In the genomic region with DNA sequence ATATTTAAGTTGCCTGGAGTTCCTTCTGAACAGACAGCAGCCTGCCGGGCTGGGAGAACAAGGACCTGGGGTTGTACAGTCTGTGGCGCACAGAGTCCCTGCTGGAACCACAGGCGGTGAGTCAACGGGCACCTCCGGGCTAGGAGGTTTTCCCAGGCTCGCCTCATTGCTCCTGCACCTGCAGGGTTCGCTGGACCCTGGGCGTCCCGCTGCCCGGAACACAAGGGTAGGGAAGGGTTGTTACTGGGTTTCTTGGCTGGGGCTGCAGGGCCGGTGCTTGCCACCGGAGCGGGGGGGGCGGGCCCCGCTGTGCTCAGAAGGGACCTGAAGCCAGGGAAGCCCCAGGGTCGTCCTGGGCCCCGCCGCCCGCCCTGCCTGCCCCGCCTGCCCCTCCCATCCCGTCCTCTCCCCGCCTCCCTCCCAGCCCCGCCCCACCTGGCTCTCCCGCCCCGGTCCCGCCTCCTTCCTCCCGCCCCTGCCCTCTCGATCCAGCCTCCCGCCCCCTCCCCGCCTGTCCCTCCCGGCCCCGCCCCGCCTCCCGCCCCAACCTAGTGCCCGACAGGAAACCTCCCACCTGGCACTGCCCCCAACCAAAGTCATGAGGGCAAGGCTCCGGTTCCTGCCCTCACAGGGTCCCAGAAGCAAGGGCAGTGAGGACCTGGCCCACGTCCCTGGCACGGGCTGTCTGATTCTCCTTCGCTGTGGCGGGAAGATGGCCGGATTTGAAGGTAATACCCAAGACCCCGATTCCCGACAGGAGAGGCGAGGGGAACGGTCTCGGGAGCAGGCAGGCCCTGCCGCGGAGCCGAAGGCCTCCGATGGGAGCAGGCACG, we compare ENCODE assay signal across 8 cellular contexts. TPM values are rescaled to one million over a fixed set of nuclear protein-coding genes. Genes with fewer than 3 reads are reported as not detected.
DNase-seq lines count a peak whose midpoint lies in the region; ATAC-seq and TF ChIP-seq lines count a peak whose summit lies in the region.

No MANE protein-coding gene starts in this region.

- H3K27me3 Mint-ChIP-seq in activated naive CD8-positive, alpha-beta T cell, result no peaks in the 10 kb centered on the region
- peaks cover 7% of the 10 kb centered on the region for H3K27me3 Mint-ChIP-seq in progenitor cell of endocrine pancreas

- H3K4me3 ChIP-seq in AG04450 (ENCODE audit: low read depth, low read length) (peak overlapping the region; percentile 68), heart left ventricle (peak overlapping the region; percentile 24 to 86 (median 64)), uterus (peak overlapping the region; percentile 52 to 56)

- H3K4me3 Mint-ChIP-seq in activated naive CD8-positive, alpha-beta T cell, result peak overlapping the region; percentile 80
- peak overlapping the region; percentile 81 for H3K4me3 Mint-ChIP-seq in progenitor cell of endocrine pancreas (ENCODE audit: low read depth)

- H3K27me3 ChIP-seq in AG04450 (ENCODE audit: control insufficient read depth, insufficient read depth, low read length) (no peaks in the 10 kb centered on the region), heart left ventricle (no peaks in the 10 kb centered on the region), uterus (no peaks in the 10 kb centered on the region)

- peaks cover 16% of the 10 kb centered on the region for H3K4me1 Mint-ChIP-seq in activated naive CD8-positive, alpha-beta T cell (ENCODE audit: low read depth)
- peaks cover 8% of the 10 kb centered on the region for H3K4me1 Mint-ChIP-seq in progenitor cell of endocrine pancreas (ENCODE audit: low read depth)

- CTCF ChIA-PET in AG04450 (lab: Charles Lee), result interaction anchor here (0.5 kb wide), 1 partner anchor 93 kb away, joined by 4 read pairs; no protein-coding TSS in a partner anchor

- H3K27ac Mint-ChIP-seq in activated naive CD8-positive, alpha-beta T cell, result no peak overlapping the region
- H3K27ac Mint-ChIP-seq in progenitor cell of endocrine pancreas, result peak overlapping the region; percentile 92

- H3K36me3 ChIP-seq in heart left ventricle, result peaks cover 0 to 25% (median 17%) of the 10 kb centered on the region in 9 donors
- H3K36me3 ChIP-seq in uterus, result no peaks in the 10 kb centered on the region

- DNase-seq in AG04450 (ENCODE audit: low read depth, low spot score), result no peak
- peak; percentile 59 for DNase-seq in GM19238 (ENCODE audit: insufficient read length, low spot score)
- DNase-seq in LHCN-M2 (ENCODE audit: low read depth), result peak; percentile 40
- DNase-seq in SK-N-DZ (ENCODE audit: low spot score), result peak; percentile 64
- peak; percentile 79 to 89 (median 85) for DNase-seq in heart left ventricle
- peak; percentile 45 for DNase-seq in progenitor cell of endocrine pancreas (ENCODE audit: low spot score, unreplicated experiment)
- peak; percentile 73 to 85 for DNase-seq in uterus

- peaks cover 0 to 37% (median 24%) of the 10 kb centered on the region in 12 donors for H3K4me1 ChIP-seq in heart left ventricle
- H3K4me1 ChIP-seq in uterus, result peaks cover 10 to 14% of the 10 kb centered on the region in 2 donors

- no peak for TF ChIP-seq CTCF in AG04450 (IDR thresholded peaks at IDR 0.05; ENCODE audit: low read depth, low read length)
- TF ChIP-seq CTCF in heart left ventricle (IDR thresholded peaks at IDR 0.05), result no peak
- no peak for TF ChIP-seq CTCF in progenitor cell of endocrine pancreas (IDR thresholded peaks at IDR 0.05; ENCODE audit: unreplicated experiment)
- TF ChIP-seq CTCF in uterus (IDR thresholded peaks at IDR 0.05), result peak in 2 of 4 experiments; percentile 6

- no peaks in the 10 kb centered on the region; the same call in 1 of the 2 replicates for H3K9me3 ChIP-seq in AG04450 (ENCODE audit: control insufficient read depth, insufficient read depth, low read length)
- H3K9me3 ChIP-seq in heart left ventricle, result no peaks in the 10 kb centered on the region
- no peaks in the 10 kb centered on the region for H3K9me3 ChIP-seq in uterus

- intact Hi-C loops in heart left ventricle (cut with DNase I) (loop anchor here in 6 of 10 donors (5.0 to 10.0 kb wide), 4 partner anchors 163 to 186 kb away; partner anchors contain the start of gene ZNF678 (in 4 of the 6)), uterus (cut with DNase I; ENCODE audit: low total_unique reads) (no loop called here)

- no peak for TF ChIP-seq POLR2A in heart left ventricle (IDR thresholded peaks at IDR 0.05)
- TF ChIP-seq POLR2A in uterus (IDR thresholded peaks at IDR 0.05), result no peak

- WGBS in heart left ventricle, 4 donors, result 0 to 2% (median 1%) methylated on average over 19 to 51 of the region's 51 CpGs

- POLR2A ChIA-PET in AG04450 (lab: Yijun Ruan, JAX), result no interaction called here

- H3K27ac ChIP-seq in AG04450 (ENCODE audit: low read depth, low read length), result no peak overlapping the region
- peak overlapping the region; percentile 33 to 89 (median 80) for H3K27ac ChIP-seq in heart left ventricle
- peak overlapping the region; percentile 66 to 84 for H3K27ac ChIP-seq in uterus

- no peaks in the 10 kb centered on the region for H3K36me3 Mint-ChIP-seq in activated naive CD8-positive, alpha-beta T cell
- no peaks in the 10 kb centered on the region for H3K36me3 Mint-ChIP-seq in progenitor cell of endocrine pancreas (ENCODE audit: insufficient read depth)

- ATAC-seq in heart left ventricle, result peak; percentile 35 to 63 (median 62)

- peaks cover 7% of the 10 kb centered on the region for H3K9me3 Mint-ChIP-seq in activated naive CD8-positive, alpha-beta T cell (ENCODE audit: low read depth)
- H3K9me3 Mint-ChIP-seq in progenitor cell of endocrine pancreas (ENCODE audit: low read depth), result peaks cover 9% of the 10 kb centered on the region

RNA-seq across cellular contexts. Expression of gene JMJD4, which starts 6.8 kb away (rescaled TPM):
- polyA plus RNA-seq in AG04450 (2011; rRNA removed), result 13.4 and 20.1 TPM in 2 replicates
- 38.1 and 48.8 TPM in 2 replicates for polyA minus RNA-seq in AG04450 (2011; rRNA and poly(A)+ RNA removed)
- 30.2 and 32.4 TPM in 2 replicates for total RNA-seq in LHCN-M2 (2014; rRNA removed)
- 19.2 TPM for polyA plus RNA-seq in LHCN-M2 (2012)
- polyA plus RNA-seq in SK-N-DZ (2014; cell fraction: cytosol; rRNA removed), result 23.2 and 25.0 TPM in 2 replicates
- polyA plus RNA-seq in SK-N-DZ (2014; cell fraction: nucleus; rRNA removed), result 41.6 and 44.7 TPM in 2 replicates
- 10 to 100 TPM in 7 of 9 donors, 1 to 10 TPM in 2; 7.8 to 14.1 (median 11.5) TPM for total RNA-seq in heart left ventricle
- polyA plus RNA-seq in heart left ventricle, result 10 to 100 TPM in 1 of 2 donors, 1 to 10 TPM in 1; 7.9 to 12.6 TPM
- 20.7 and 26.4 TPM in 2 replicates for total RNA-seq in progenitor cell of endocrine pancreas
- 10 to 100 TPM in 2 of 4 donors, 1 to 10 TPM in 2; 5.0 to 29.6 (median 15.7) TPM for total RNA-seq in uterus

RNA-seq across cellular contexts. Expression of gene SNAP47, which starts 7.0 kb away (rescaled TPM):
- polyA plus RNA-seq in AG04450 (2011; rRNA removed) (41.5 and 44.8 TPM in 2 replicates), heart left ventricle (10 to 100 TPM; 22.1 to 32.5 TPM)
- 29.3 and 39.0 TPM in 2 replicates for polyA minus RNA-seq in AG04450 (2011; rRNA and poly(A)+ RNA removed)
- total RNA-seq in LHCN-M2 (2014; rRNA removed) (46.4 and 48.5 TPM in 2 replicates), heart left ventricle (100 to 1,000 TPM in 1 of 9 donors, 10 to 100 TPM in 8; 24.7 to 106 (median 37.9) TPM), progenitor cell of endocrine pancreas (38.8 and 39.6 TPM in 2 replicates), uterus (10 to 100 TPM; 33.3 to 75.5 (median 55.2) TPM)
- polyA plus RNA-seq in LHCN-M2 (2012), result 30.9 TPM
- 43.9 and 45.4 TPM in 2 replicates for polyA plus RNA-seq in SK-N-DZ (2014; cell fraction: cytosol; rRNA removed)
- polyA plus RNA-seq in SK-N-DZ (2014; cell fraction: nucleus; rRNA removed), result 32.6 and 34.6 TPM in 2 replicates
